Comparison of ENCODE assay signal across 3 cellular contexts in the genomic region with DNA sequence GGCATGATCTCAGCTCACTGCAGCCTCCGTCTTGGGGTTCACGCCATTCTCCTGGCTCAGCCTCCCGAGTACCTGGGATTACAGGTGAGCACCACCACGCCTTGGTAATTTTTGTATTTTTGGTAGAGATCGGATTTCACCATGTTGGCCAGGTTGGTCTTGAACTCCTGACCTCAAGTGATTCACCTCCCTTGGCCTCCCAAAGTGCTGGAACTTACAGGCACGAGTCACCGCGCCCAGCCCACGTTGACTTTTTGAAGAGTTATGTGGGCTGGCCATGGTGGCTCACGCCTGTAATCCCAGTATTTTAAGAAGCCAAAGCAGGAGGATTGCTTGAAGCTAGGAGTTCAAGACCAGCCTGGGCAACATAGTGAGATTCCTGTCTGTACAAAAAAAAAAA.
TF ChIP-seq lines count a peak whose summit lies in the region.

No MANE protein-coding gene starts in this region.

TF ChIP-seq in A549, 52 proteins besides CTCF, POLR2A, EP300 and RAD21 (continued from another document):
- TF ChIP-seq, protein P1, sequence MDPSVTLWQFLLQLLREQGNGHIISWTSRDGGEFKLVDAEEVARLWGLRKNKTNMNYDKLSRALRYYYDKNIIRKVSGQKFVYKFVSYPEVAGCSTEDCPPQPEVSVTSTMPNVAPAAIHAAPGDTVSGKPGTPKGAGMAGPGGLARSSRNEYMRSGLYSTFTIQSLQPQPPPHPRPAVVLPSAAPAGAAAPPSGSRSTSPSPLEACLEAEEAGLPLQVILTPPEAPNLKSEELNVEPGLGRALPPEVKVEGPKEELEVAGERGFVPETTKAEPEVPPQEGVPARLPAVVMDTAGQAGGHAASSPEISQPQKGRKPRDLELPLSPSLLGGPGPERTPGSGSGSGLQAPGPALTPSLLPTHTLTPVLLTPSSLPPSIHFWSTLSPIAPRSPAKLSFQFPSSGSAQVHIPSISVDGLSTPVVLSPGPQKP (IDR thresholded peaks at IDR 0.05; ENCODE audit: low read depth, low read length), result no peak

TF ChIP-seq in HCT116, 20 proteins besides CTCF, POLR2A, EP300 and RAD21 (continued from another document):
- TF ChIP-seq, protein P2, sequence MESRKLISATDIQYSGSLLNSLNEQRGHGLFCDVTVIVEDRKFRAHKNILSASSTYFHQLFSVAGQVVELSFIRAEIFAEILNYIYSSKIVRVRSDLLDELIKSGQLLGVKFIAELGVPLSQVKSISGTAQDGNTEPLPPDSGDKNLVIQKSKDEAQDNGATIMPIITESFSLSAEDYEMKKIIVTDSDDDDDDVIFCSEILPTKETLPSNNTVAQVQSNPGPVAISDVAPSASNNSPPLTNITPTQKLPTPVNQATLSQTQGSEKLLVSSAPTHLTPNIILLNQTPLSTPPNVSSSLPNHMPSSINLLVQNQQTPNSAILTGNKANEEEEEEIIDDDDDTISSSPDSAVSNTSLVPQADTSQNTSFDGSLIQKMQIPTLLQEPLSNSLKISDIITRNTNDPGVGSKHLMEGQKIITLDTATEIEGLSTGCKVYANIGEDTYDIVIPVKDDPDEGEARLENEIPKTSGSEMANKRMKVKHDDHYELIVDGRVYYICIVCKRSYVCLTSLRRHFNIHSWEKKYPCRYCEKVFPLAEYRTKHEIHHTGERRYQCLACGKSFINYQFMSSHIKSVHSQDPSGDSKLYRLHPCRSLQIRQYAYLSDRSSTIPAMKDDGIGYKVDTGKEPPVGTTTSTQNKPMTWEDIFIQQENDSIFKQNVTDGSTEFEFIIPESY (IDR thresholded peaks at IDR 0.05; ENCODE audit: extremely low read depth, insufficient replicate concordance, low read length), result no peak

TF ChIP-seq in HEK293T, 16 proteins besides CTCF, POLR2A, EP300 and RAD21 (continued from another document):
- no peak for TF ChIP-seq FOXM1 (IDR thresholded peaks at IDR 0.05; ENCODE audit: borderline replicate concordance)
- no peak for TF ChIP-seq L3MBTL2 (conservative IDR thresholded peaks at IDR 0.05)
- no peak for TF ChIP-seq CTBP1 (IDR thresholded peaks at IDR 0.05; ENCODE audit: borderline replicate concordance)
- no peak for TF ChIP-seq BHLHE40 (IDR thresholded peaks at IDR 0.05; ENCODE audit: borderline replicate concordance)
- no peak for TF ChIP-seq FOXK2 (IDR thresholded peaks at IDR 0.05)
- TF ChIP-seq ZNF384 (IDR thresholded peaks at IDR 0.05), result no peak
- TF ChIP-seq LEF1 (IDR thresholded peaks at IDR 0.05; ENCODE audit: borderline replicate concordance), result no peak
- no peak for TF ChIP-seq ARNT (IDR thresholded peaks at IDR 0.05)
- no peak for TF ChIP-seq SP1 (IDR thresholded peaks at IDR 0.05)
- TF ChIP-seq NFRKB (IDR thresholded peaks at IDR 0.05), result no peak
- TF ChIP-seq SUZ12 (IDR thresholded peaks at IDR 0.05), result no peak
- no peak for TF ChIP-seq FOXA1 (IDR thresholded peaks at IDR 0.05)
TF ChIP-seq in HEK293T: peak in this region for 0.
